Comparison of ENCODE assay signal across 19 cellular contexts in the genomic region with DNA sequence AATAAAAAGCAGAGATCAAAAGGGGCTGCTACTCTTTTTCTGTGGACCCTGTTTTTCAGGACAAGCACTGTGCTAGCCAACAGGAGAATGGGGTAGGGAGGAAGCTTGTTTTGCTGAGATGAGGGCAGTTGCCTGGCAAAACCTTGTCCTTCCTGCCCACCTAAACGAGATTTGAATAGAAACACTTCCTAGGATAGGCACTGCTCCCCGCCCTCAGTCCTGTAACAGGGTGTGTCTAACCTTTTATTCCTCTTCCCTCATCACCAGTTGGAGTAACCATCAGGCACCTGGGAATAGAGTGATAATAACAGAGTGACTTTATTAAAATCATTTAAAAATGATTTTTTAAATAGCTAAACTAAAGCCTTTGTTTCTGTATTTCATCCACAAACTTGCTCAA.
DNase-seq lines count a peak whose midpoint lies in the region; ATAC-seq and TF ChIP-seq lines count a peak whose summit lies in the region.
"Had no signal": no experiment of that assay in that cellular context is flagged by ENCODE, and none has a peak within 500 bp of the region (broad histone marks: within the 10 kb centered on the region; RNA-seq: fewer than 3 reads in every experiment).

No MANE protein-coding gene starts in this region.

- no peaks in the 10 kb centered on the region for H3K9me2 ChIP-seq in PC-3 (replicated peaks; ENCODE audit: low read length)

- no peak overlapping the region for H3K4me3 ChIP-seq in esophagus muscularis mucosa
- H3K4me3 ChIP-seq in transverse colon = no peak overlapping the region
- no peak overlapping the region for H3K4me3 ChIP-seq in PC-3 (ENCODE audit: low read length)
- H3K4me3 ChIP-seq: GM12878, HAP-1, K562 had no signal

- no peak for TF ChIP-seq POLR2A in esophagus muscularis mucosa (IDR thresholded peaks at IDR 0.05; ENCODE audit: low read depth)
- no peak for TF ChIP-seq POLR2A in transverse colon (IDR thresholded peaks at IDR 0.05)

- POLR2A ChIA-PET in PC-3 (lab: Charles Lee; ENCODE audit: unreplicated experiment) = no interaction called here

- no peak overlapping the region for H3K4me2 ChIP-seq in PC-3 (ENCODE audit: low read length)

- H3K27me3 ChIP-seq in esophagus muscularis mucosa (peaks cover 0 to 10% (median 0%) of the 10 kb centered on the region in 4 donors), transverse colon (no peaks in the 10 kb centered on the region), PC-3 (ENCODE audit: low read length) (peaks cover 26% of the 10 kb centered on the region)
- H3K27me3 ChIP-seq: BE2C had no signal

- intact Hi-C loops in esophagus muscularis mucosa (cut with DNase I) (no loop called here), transverse colon (cut with DNase I; ENCODE audit: low total_unique reads) (no loop called here), PC-3 (cut with micrococcal nuclease) (no loop called here), posterior vena cava (cut with DNase I) (loop anchor here in 1 of 2 donors (10.0 kb wide), 1 partner anchor 758 kb away; no protein-coding TSS in a partner anchor)

- no peaks in the 10 kb centered on the region for H3K79me2 ChIP-seq in PC-3 (ENCODE audit: low read length)

- H3K9me3 ChIP-seq in esophagus muscularis mucosa (peaks cover 0 to 6% (median 0%) of the 10 kb centered on the region in 4 donors), transverse colon (no peaks in the 10 kb centered on the region), PC-3 (ENCODE audit: low read length) (no peaks in the 10 kb centered on the region)
- H3K9me3 ChIP-seq: BE2C, Caco-2, HAP-1 had no signal

- in situ Hi-C loops in transverse colon (cut with MboI; ENCODE audit: low pct_ligation_motif_present in 1 of 4, low pct_unique_long_range_greater_than_20kb in 1 of 4, low sequenced_read_pairs in 3 of 4) = no loop called here

- no TSS peak for BruUV-seq in PC-3 (replicated peaks; lab: Mats Ljungman, UMichigan)

- no peaks in the 10 kb centered on the region for H4K20me1 ChIP-seq in PC-3 (ENCODE audit: low read length)

- TF ChIP-seq CTCF in esophagus muscularis mucosa (IDR thresholded peaks at IDR 0.05) (no peak), transverse colon (IDR thresholded peaks at IDR 0.05) (no peak), PC-3 (conservative IDR thresholded peaks at IDR 0.05; ENCODE audit: low read depth, low read length) (no peak)

- peak; percentile 10 for DNase-seq in NCI-H146 treated with DMSO at 0.1 percent for 48 hours (lab: John Stamatoyannopoulos, UW; ENCODE audit: unreplicated experiment)
- DNase-seq in NCI-H748 (lab: John Stamatoyannopoulos, UW; ENCODE audit: unreplicated experiment) = peak; percentile 65
- peak; percentile 62 for DNase-seq in esophagus muscularis mucosa (ENCODE audit: extremely low spot score)
- peak; percentile 20 for DNase-seq in transverse colon
- DNase-seq in PC-3 = no peak
- no peak for DNase-seq in posterior vena cava (ENCODE audit: low spot score)
- DNase-seq: ACHN; BE2C; C1 segment of cervical spinal cord; Caco-2; CD4-positive, CD25-positive, alpha-beta regulatory T cell; DMS53; DND-41; EL; IMR-90 had no signal

- H3K36me3 ChIP-seq in esophagus muscularis mucosa (no peaks in the 10 kb centered on the region), transverse colon (no peaks in the 10 kb centered on the region), PC-3 (ENCODE audit: low read depth, low read length) (no peaks in the 10 kb centered on the region)
- H3K36me3 ChIP-seq: BE2C, HAP-1 had no signal

- H3K4me1 ChIP-seq in esophagus muscularis mucosa (no peaks in the 10 kb centered on the region), transverse colon (peaks cover 0 to 12% (median 5%) of the 10 kb centered on the region in 4 donors), PC-3 (ENCODE audit: insufficient read depth, low read length) (peaks cover 10% of the 10 kb centered on the region)
- H3K4me1 ChIP-seq: BE2C, HAP-1 had no signal

- no peak overlapping the region for H3K27ac ChIP-seq in esophagus muscularis mucosa (replicated peaks in 1 of 4)
- no peak overlapping the region for H3K27ac ChIP-seq in transverse colon
- H3K27ac ChIP-seq in PC-3 (ENCODE audit: low read length) = no peak overlapping the region

- H2AFZ ChIP-seq in PC-3 (ENCODE audit: low read length) = no peak overlapping the region

- no peak for ATAC-seq in PC-3
- ATAC-seq in HG03442 (IDR thresholded peaks at IDR 0.05; ENCODE audit: unreplicated experiment) = no peak
- ATAC-seq: GM12878, K562 had no signal

- CTCF ChIA-PET in PC-3 (lab: Charles Lee) = no interaction called here

- WGBS in esophagus muscularis mucosa = 63% methylated on average over 2 of the region's 2 CpGs
- WGBS in transverse colon (ENCODE audit: low coverage in 1 of 2), 2 donors = 28 to 30% methylated on average over 2 of the region's 2 CpGs

- H3K9ac ChIP-seq in PC-3 (ENCODE audit: low read length) = no peak overlapping the region

- no peak for TF ChIP-seq EP300 in esophagus muscularis mucosa (IDR thresholded peaks at IDR 0.05)
- no peak for TF ChIP-seq EP300 in transverse colon (IDR thresholded peaks at IDR 0.05; ENCODE audit: low read depth)

- H3F3A ChIP-seq in PC-3 (ENCODE audit: low read length, unreplicated experiment) = no peaks in the 10 kb centered on the region

Comparison
In these comparisons a context has a peak if more than half of its experiments do, and no peak if none do; other contexts are left out.
1. DNase-seq: peak in NCI-H146 treated with DMSO at 0.1 percent for 48 hours (single experiment), NCI-H748 (single experiment), esophagus muscularis mucosa (single experiment) and transverse colon (single experiment); none in PC-3 (single experiment) and posterior vena cava (single experiment).